ENCODE assay signal across 26 cellular contexts in the genomic region with DNA sequence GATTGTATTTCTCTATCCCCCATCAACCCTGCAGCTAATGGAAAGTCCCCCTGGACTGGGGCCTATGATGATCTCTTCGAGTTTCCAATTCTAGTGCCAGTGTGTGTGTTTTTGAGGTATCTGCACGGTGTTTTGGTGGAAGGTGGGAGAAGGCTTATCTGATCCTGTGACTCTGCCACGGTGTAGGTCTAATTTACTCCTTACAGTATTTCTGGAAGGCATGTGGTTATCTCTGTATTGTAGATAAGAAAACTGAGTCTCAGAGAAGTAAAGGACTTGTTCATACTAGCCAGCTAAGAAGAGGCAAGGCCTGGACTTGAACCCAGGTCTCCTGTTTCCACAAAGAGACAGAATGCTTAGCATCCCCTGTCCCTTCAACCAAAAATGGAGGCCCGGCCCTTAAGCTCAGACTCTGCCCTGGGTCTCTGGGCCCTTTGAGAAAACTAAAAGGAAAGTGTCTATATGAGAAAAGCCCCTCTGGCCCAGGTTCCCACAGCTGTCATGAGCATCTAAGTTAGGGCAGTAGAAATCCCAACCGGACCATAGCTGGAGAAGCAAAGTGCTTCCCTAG. TPM values are rescaled to one million over a fixed set of nuclear protein-coding genes. Genes with fewer than 3 reads are reported as not detected.
DNase-seq lines count a peak whose midpoint lies in the region; ATAC-seq, FAIRE-seq and TF ChIP-seq lines count a peak whose summit lies in the region.
"Had no signal": no experiment of that assay in that cellular context is flagged by ENCODE, and none has a peak within 500 bp of the region (broad histone marks: within the 10 kb centered on the region; RNA-seq: fewer than 3 reads in every experiment).

No MANE protein-coding gene starts in this region.

- DNase-seq in K562 (ENCODE audit: extremely low read depth in 1 of 4, low spot score in 3 of 4) = peak in 1 of 4 experiments; percentile 37
- DNase-seq in erythroblast (lab: John Stamatoyannopoulos, UW) = peak; percentile 57 to 80
- DNase-seq in neural crest cell (ENCODE audit: low read depth, low spot score) = no peak
- DNase-seq in DMS79 treated with DMSO at 0.1 percent for 48 hours (lab: John Stamatoyannopoulos, UW) = no peak
- DNase-seq in NCI-H510A treated with DMSO at 0.1 percent for 48 hours (lab: John Stamatoyannopoulos, UW) = no peak
- no peak for DNase-seq in CD8-positive, alpha-beta memory T cell
- DNase-seq in Right ventricle myocardium inferior (ENCODE audit: missing footprints) = no peak
- DNase-seq: ACHN; BE2C; C1 segment of cervical spinal cord; Caco-2; Calu3; CD4-positive, alpha-beta memory T cell; CD4-positive, CD25-positive, alpha-beta regulatory T cell; DND-41; EL; GDM1 had no signal

- peak overlapping the region; percentile 30; the same call in 1 of the 2 replicates for H3K4me2 ChIP-seq in K562 (ENCODE audit: insufficient read depth, low read length)
- H3K4me2 ChIP-seq: A549, BLaER1 had no signal

- H2AFZ ChIP-seq in ACC112 (ENCODE audit: low read length, unreplicated experiment) (no peak overlapping the region), K562 (ENCODE audit: low read depth, low read length) (no peak overlapping the region)

- H3K27me3 ChIP-seq in ACC112 (ENCODE audit: insufficient read depth, low read length) (0 out of 2 replicates have a peak, but pooled peaks cover 5% of the 10 kb centered on the region), K562 (ENCODE audit: control insufficient read depth in 2 of 2, insufficient read depth in 2 of 2, low read length in 2 of 2) (peaks cover 2 to 25% of the 10 kb centered on the region in 2 experiments; a peak in 4 of 5 replicates)
- no peaks in the 10 kb centered on the region for H3K27me3 ChIP-seq in CD8-positive, alpha-beta memory T cell (ENCODE audit: insufficient read depth, low read length, poor library complexity, severe bottlenecking)
- H3K27me3 ChIP-seq: BE2C, BLaER1 had no signal

- no peaks in the 10 kb centered on the region for H3K9me3 Mint-ChIP-seq in neural crest cell
- H3K9me3 Mint-ChIP-seq in CD8-positive, alpha-beta memory T cell = no peaks in the 10 kb centered on the region
- H3K9me3 Mint-ChIP-seq: CD4-positive, alpha-beta memory T cell; CD4-positive, CD25-positive, alpha-beta regulatory T cell had no signal

- H3K9ac ChIP-seq in K562 (ENCODE audit: insufficient read depth in 1 of 2, low read depth in 2 of 2, low read length in 2 of 2) = no peak overlapping the region
- H3K9ac ChIP-seq: BLaER1 had no signal

- H3K79me2 ChIP-seq in ACC112 (ENCODE audit: control insufficient read depth, insufficient read depth, low read length, unreplicated experiment) = no peaks in the 10 kb centered on the region
- H3K79me2 ChIP-seq in K562 (ENCODE audit: control insufficient read depth, insufficient read depth, low read length) = no peaks in the 10 kb centered on the region

- TF ChIP-seq EP300 in K562 (IDR thresholded peaks at IDR 0.05; ENCODE audit: low read length) = 0 out of 2 replicates have a peak, but pooled peaks have one; percentile 26

- no peaks in the 10 kb centered on the region for H3K36me3 Mint-ChIP-seq in neural crest cell (ENCODE audit: low read depth)
- H3K36me3 Mint-ChIP-seq in CD8-positive, alpha-beta memory T cell = peaks cover 0 to 3% (median 0%) of the 10 kb centered on the region in 3 donors
- H3K36me3 Mint-ChIP-seq: CD14-positive monocyte; CD4-positive, CD25-positive, alpha-beta regulatory T cell had no signal

- no peaks in the 10 kb centered on the region for H3K9me3 ChIP-seq in K562 (replicated peaks; ENCODE audit: control insufficient read depth, insufficient read depth, low read depth, low read length)
- no peaks in the 10 kb centered on the region for H3K9me3 ChIP-seq in CD8-positive, alpha-beta memory T cell (ENCODE audit: low read length)
- H3K9me3 ChIP-seq: A549, BE2C, BLaER1, Caco-2 had no signal

- FAIRE-seq in K562 (lab: Jason Lieb, UNC) = peak; percentile 81
- FAIRE-seq: A549, D721Med, GM12878, GM12892, GM18507 had no signal

- H3K4me1 ChIP-seq in ACC112 (ENCODE audit: control insufficient read depth, insufficient read depth, low read length, unreplicated experiment) (peaks cover 23% of the 10 kb centered on the region), K562 (replicated peaks in 1 of 2; ENCODE audit: control insufficient read depth in 2 of 2, insufficient read depth in 2 of 2, low read length in 2 of 2) (peaks cover 7 to 13% of the 10 kb centered on the region in 2 experiments; a peak in 4 of 5 replicates)
- no peaks in the 10 kb centered on the region for H3K4me1 ChIP-seq in CD8-positive, alpha-beta memory T cell (ENCODE audit: insufficient read depth, low read length)
- H3K4me1 ChIP-seq: BE2C, Caco-2 had no signal

- ATAC-seq in K562 = peak; percentile 32
- ATAC-seq in Right ventricle myocardium inferior = no peak
- ATAC-seq: A549, GM12878 had no signal

- in situ Hi-C loops in K562 (cut with MboI) = no loop called here

- WGBS in K562 (ENCODE audit: insufficient coverage, low coverage, missing lambda C conversion rate) = 3% methylated on average over 5 of the region's 5 CpGs

- peaks cover 39% of the 10 kb centered on the region for H3K4me1 Mint-ChIP-seq in neural crest cell
- H3K4me1 Mint-ChIP-seq in CD8-positive, alpha-beta memory T cell = peaks cover 5 to 12% (median 6%) of the 10 kb centered on the region in 3 donors
- H3K4me1 Mint-ChIP-seq: CD14-positive monocyte had no signal

- no TSS peak for BruUV-seq in K562 (replicated peaks; lab: Mats Ljungman, UMichigan)

- H3K27ac ChIP-seq in ACC112 (ENCODE audit: low read depth, low read length) (0 out of 2 replicates have a peak overlapping the region, but pooled peaks have one; percentile 67), K562 (ENCODE audit: extremely low read depth, low read depth, low read length) (no peak overlapping the region)
- H3K27ac ChIP-seq in CD8-positive, alpha-beta memory T cell (ENCODE audit: low read depth, low read length) = no peak overlapping the region
- H3K27ac ChIP-seq: 22Rv1, BLaER1 had no signal

- TF ChIP-seq CTCF in K562 (IDR thresholded peaks at IDR 0.05 in 2 of 3, conservative IDR thresholded peaks at IDR 0.05 in 1 of 3; ENCODE audit: insufficient read depth in 2 of 3, low read depth in 1 of 3, low read length in 3 of 3) (no peak), neural crest cell (conservative IDR thresholded peaks at IDR 0.05) (no peak)

- peaks cover 5% of the 10 kb centered on the region for H3K9me1 ChIP-seq in K562 (ENCODE audit: control insufficient read depth, insufficient read depth, low read length)

- intact Hi-C loops in K562 (cut with micrococcal nuclease) (no loop called here), Right ventricle myocardium inferior (cut with DNase I) (no loop called here)

- CTCF ChIA-PET in K562 (lab: Yijun Ruan, JAX; ENCODE audit: low intra/inter-chr PET ratio) = no interaction called here
- CTCF ChIA-PET in CD8-positive, alpha-beta memory T cell (lab: Charles Lee) = interaction anchor here (1.3 kb wide), 1 partner anchor 13 kb away, joined by 3 read pairs; no protein-coding TSS in a partner anchor

- no peak overlapping the region for H3K4me3 Mint-ChIP-seq in neural crest cell
- H3K4me3 Mint-ChIP-seq in CD8-positive, alpha-beta memory T cell = no peak overlapping the region
- H3K4me3 Mint-ChIP-seq: CD14-positive monocyte; CD4-positive, alpha-beta memory T cell; CD4-positive, CD25-positive, alpha-beta regulatory T cell had no signal

- TF ChIP-seq POLR2A in K562 (conservative IDR thresholded peaks at IDR 0.05) (no peak), erythroblast (IDR thresholded peaks at IDR 0.05; ENCODE audit: low read length) (no peak)

- no peaks in the 10 kb centered on the region for H3K36me3 ChIP-seq in ACC112 (ENCODE audit: insufficient read depth, low read length)
- no peaks in the 10 kb centered on the region for H3K36me3 ChIP-seq in K562 (ENCODE audit: control insufficient read depth, insufficient read depth, low read length)
- H3K36me3 ChIP-seq in CD8-positive, alpha-beta memory T cell (ENCODE audit: insufficient read depth, low read length) = no peaks in the 10 kb centered on the region

- H4K20me1 ChIP-seq in K562 (replicated peaks; ENCODE audit: control insufficient read depth, insufficient read depth, low read length) = peaks cover 11% of the 10 kb centered on the region

- H3K4me3 ChIP-seq in ACC112 (ENCODE audit: low read depth, low read length) (no peak overlapping the region), K562 (no peak overlapping the region)
- no peak overlapping the region for H3K4me3 ChIP-seq in CD8-positive, alpha-beta memory T cell (ENCODE audit: low read length)
- H3K4me3 ChIP-seq: A549, BLaER1, GM12878 had no signal

- no peak for TF ChIP-seq RAD21 in K562 (CRISPR knock-in tag; conservative IDR thresholded peaks at IDR 0.05 in 1 of 2, IDR thresholded peaks at IDR 0.05 in 1 of 2)

- POLR2A ChIA-PET in K562 (lab: Yijun Ruan, JAX) = interaction anchor here (0.6 to 2.7 kb wide), 5 partner anchors 9 to 316 kb away, joined by 3 to 13 read pairs (median 3); no protein-coding TSS in a partner anchor
- POLR2A ChIA-PET in CD8-positive, alpha-beta memory T cell (lab: Charles Lee) = no interaction called here

- no peaks in the 10 kb centered on the region for H3K27me3 Mint-ChIP-seq in neural crest cell (ENCODE audit: low read depth)
- H3K27me3 Mint-ChIP-seq in CD8-positive, alpha-beta memory T cell = peaks cover 1 to 7% of the 10 kb centered on the region in 2 donors

- H3K27ac Mint-ChIP-seq in neural crest cell (ENCODE audit: unreplicated experiment) = peak overlapping the region; percentile 76
- H3K27ac Mint-ChIP-seq in CD8-positive, alpha-beta memory T cell = no peak overlapping the region
- H3K27ac Mint-ChIP-seq: CD14-positive monocyte; CD4-positive, CD25-positive, alpha-beta regulatory T cell had no signal

RNA-seq across cellular contexts. Expression of a gene that starts 20.3 kb away (rescaled TPM):
- 0.76 and 1.4 TPM in 2 replicates for total RNA-seq in K562 (2011; cell fraction: chromatin; rRNA removed; ENCODE audit: low replicate concordance)
- total RNA-seq in K562 (2011; cell fraction: nucleolus; rRNA removed) = 0.66 and 0.67 TPM in 2 replicates
- 0.73 and 0.76 TPM in 2 replicates for total RNA-seq in K562 (2011; cell fraction: nucleoplasm; rRNA removed)
- 0.59 and 0.82 TPM in 2 replicates for total RNA-seq in K562 (2014; rRNA removed)
- 0.69 and 0.77 TPM in 2 replicates for total RNA-seq in K562 (2014; rRNA removed; fragmentation: Illumina TruSeq; extraction: Trizol)
- total RNA-seq in K562 (2015; rRNA removed; fragmentation: Illumina TruSeq; extraction: Trizol) = 0.38 and 0.47 TPM in 2 replicates
- total RNA-seq in K562 (2021) = 1.2 and 1.3 TPM in 2 replicates
- 0.78 and 1.2 TPM in 2 replicates for polyA plus RNA-seq in K562 (2011; rRNA removed)
- 0.97 and 1.3 TPM in 2 replicates for polyA plus RNA-seq in K562 (2011; cell fraction: cytosol; rRNA removed)
- polyA plus RNA-seq in K562 (2011; cell fraction: nucleus; rRNA removed) = 1.9 and 2.7 TPM in 2 replicates
- polyA plus RNA-seq in K562 (2012) = 0.66 and 1.9 TPM in 2 replicates
- 0.71 and 0.75 TPM in 2 replicates for polyA plus RNA-seq in K562 (2014; fragmentation: Illumina TruSeq; extraction: Trizol)
- polyA plus RNA-seq in K562 (2014; fragmentation: Nextera tagmentation; extraction: Ambion mirVana) = under 1 TPM; 0.06 to 0.15 TPM
- 0.43 and 0.45 TPM in 2 replicates for polyA plus RNA-seq in K562 (2014; rRNA removed)
- 1.2 and 1.3 TPM in 2 replicates for polyA minus RNA-seq in K562 (2011; rRNA and poly(A)+ RNA removed)
- 0.73 and 1.1 TPM in 2 replicates for polyA minus RNA-seq in K562 (2011; cell fraction: cytosol; rRNA and poly(A)+ RNA removed)
- polyA minus RNA-seq in K562 (2011; cell fraction: nucleus; rRNA and poly(A)+ RNA removed) = 0.40 and 0.56 TPM in 2 replicates
- 22.4 and 22.9 TPM in 2 replicates for total RNA-seq in neural crest cell
- total RNA-seq in CD8-positive, alpha-beta memory T cell = 1 to 10 TPM; 1.4 to 1.7 TPM
- polyA plus RNA-seq in CD8-positive, alpha-beta memory T cell = 5.4 TPM
- total RNA-seq in Right ventricle myocardium inferior = 1.6 TPM

RNA-seq across cellular contexts. Expression of a gene that starts 46.3 kb away (rescaled TPM):
- total RNA-seq in K562 (2011; cell fraction: chromatin; rRNA removed; ENCODE audit: low replicate concordance) = 51.1 and 58.3 TPM in 2 replicates
- 43.8 and 43.9 TPM in 2 replicates for total RNA-seq in K562 (2011; cell fraction: nucleolus; rRNA removed)
- 49.1 and 60.1 TPM in 2 replicates for total RNA-seq in K562 (2011; cell fraction: nucleoplasm; rRNA removed)
- total RNA-seq in K562 (2014; rRNA removed) = 41.1 and 44.2 TPM in 2 replicates
- total RNA-seq in K562 (2014; rRNA removed; fragmentation: Illumina TruSeq; extraction: Trizol) = 22.7 and 26.4 TPM in 2 replicates
- 31.2 and 31.4 TPM in 2 replicates for total RNA-seq in K562 (2015; rRNA removed; fragmentation: Illumina TruSeq; extraction: Trizol)
- total RNA-seq in K562 (2021) = 53.9 and 59.8 TPM in 2 replicates
- polyA plus RNA-seq in K562 (2011; rRNA removed) = 47.2 and 65.6 TPM in 2 replicates
- polyA plus RNA-seq in K562 (2011; cell fraction: cytosol; rRNA removed) = 78.9 and 120 TPM in 2 replicates
- polyA plus RNA-seq in K562 (2011; cell fraction: nucleus; rRNA removed) = 72.3 and 83.1 TPM in 2 replicates
- 52.9 and 79.3 TPM in 2 replicates for polyA plus RNA-seq in K562 (2012)
- polyA plus RNA-seq in K562 (2014; fragmentation: Illumina TruSeq; extraction: Trizol) = 56.2 and 65.1 TPM in 2 replicates
- polyA plus RNA-seq in K562 (2014; fragmentation: Nextera tagmentation; extraction: Ambion mirVana) = 1 to 10 TPM; 4.8 to 7.2 TPM
- polyA plus RNA-seq in K562 (2014; rRNA removed) = 51.3 and 57.7 TPM in 2 replicates
- polyA minus RNA-seq in K562 (2011; rRNA and poly(A)+ RNA removed) = 45.7 and 65.0 TPM in 2 replicates
- polyA minus RNA-seq in K562 (2011; cell fraction: cytosol; rRNA and poly(A)+ RNA removed) = 38.9 and 49.7 TPM in 2 replicates
- 34.9 and 50.8 TPM in 2 replicates for polyA minus RNA-seq in K562 (2011; cell fraction: nucleus; rRNA and poly(A)+ RNA removed)
- 67.2 and 73.1 TPM in 2 replicates for total RNA-seq in neural crest cell
- total RNA-seq in CD8-positive, alpha-beta memory T cell = 10 to 100 TPM; 61.3 to 61.6 TPM
- 51.3 TPM for polyA plus RNA-seq in CD8-positive, alpha-beta memory T cell
- 62.3 TPM for total RNA-seq in Right ventricle myocardium inferior

Comparison
In these comparisons a context has a peak if more than half of its experiments do, and no peak if none do; other contexts are left out.
1. DNase-seq: peak in erythroblast (2 of 2); none in neural crest cell (single experiment), DMS79 treated with DMSO at 0.1 percent for 48 hours (single experiment), NCI-H510A treated with DMSO at 0.1 percent for 48 hours (single experiment), CD8-positive, alpha-beta memory T cell (0 of 5) and Right ventricle myocardium inferior (single experiment).